In the genomic region with DNA sequence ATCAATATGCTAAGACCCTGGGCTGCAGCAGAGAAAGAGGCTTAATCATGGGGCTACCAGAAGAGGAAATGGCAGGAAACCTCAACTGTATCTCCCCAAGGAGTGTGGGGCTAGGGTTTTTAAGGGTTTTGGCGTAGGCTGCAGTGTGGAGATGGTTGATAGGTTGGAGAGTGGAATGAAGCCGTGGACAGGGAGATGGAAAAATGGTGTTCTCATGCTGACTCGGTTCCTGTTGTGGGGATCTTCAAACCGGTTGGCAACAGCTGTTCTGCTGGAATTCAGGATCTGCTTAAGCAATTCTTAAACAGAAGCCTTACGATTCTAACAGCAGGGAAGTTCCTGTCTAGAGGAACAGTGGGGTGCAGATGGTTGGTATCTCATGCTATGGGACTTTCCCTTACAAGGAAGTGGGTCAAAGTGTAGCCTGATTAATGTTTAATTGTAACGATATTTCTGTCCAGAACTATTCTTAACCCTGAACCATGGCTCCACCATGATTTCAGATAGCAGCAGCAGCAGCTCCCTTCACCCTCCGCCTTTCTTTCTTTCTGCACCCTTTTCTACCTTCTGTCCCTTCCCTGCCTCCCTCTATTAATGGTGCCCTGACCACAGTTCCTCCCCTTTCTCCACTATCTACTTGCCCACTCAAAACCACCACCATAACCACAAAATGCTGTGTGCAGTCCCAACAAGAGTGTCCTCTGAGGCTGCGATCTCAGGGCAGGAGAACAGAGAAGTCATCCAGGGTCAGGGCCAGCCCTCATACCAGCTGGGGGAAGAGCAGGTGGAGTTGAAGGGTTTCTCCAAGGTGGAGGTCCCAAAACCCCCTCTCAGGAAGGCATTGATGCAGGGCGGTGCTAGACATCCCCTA, we compare ENCODE assay signal across 1 cellular context.
TF ChIP-seq lines count a peak whose summit lies in the region.

No MANE protein-coding gene starts in this region.

TF ChIP-seq in K562, 482 proteins besides CTCF, POLR2A, EP300 and RAD21 (continues in another document):
- peak; percentile 81 for TF ChIP-seq MEF2D (tag; conservative IDR thresholded peaks at IDR 0.05; ENCODE audit: low read depth)
- TF ChIP-seq MTA2 (IDR thresholded peaks at IDR 0.05; ENCODE audit: low read depth), result peak; percentile 54
- TF ChIP-seq MLLT1 (IDR thresholded peaks at IDR 0.05), result peak in 1 of 2 experiments; percentile 97; a peak in 2 of 4 replicates
- peak; percentile 84; the same call in 1 of the 2 replicates for TF ChIP-seq ESRRA (IDR thresholded peaks at IDR 0.05; ENCODE audit: borderline replicate concordance, low read depth)
- peak; percentile 60 for TF ChIP-seq SMARCA4 (IDR thresholded peaks at IDR 0.05)
- TF ChIP-seq PYGO2 (tag; IDR thresholded peaks at IDR 0.05), result no peak
- TF ChIP-seq ZFP36 (IDR thresholded peaks at IDR 0.05; ENCODE audit: low read depth, low read length, partially characterized antibody), result peak; percentile 34
- no peak for TF ChIP-seq NFXL1 (CRISPR knock-in tag; IDR thresholded peaks at IDR 0.05)
- peak; percentile 39 for TF ChIP-seq BRD9 (IDR thresholded peaks at IDR 0.05; ENCODE audit: low read depth, partially characterized antibody)
- TF ChIP-seq, protein P1, sequence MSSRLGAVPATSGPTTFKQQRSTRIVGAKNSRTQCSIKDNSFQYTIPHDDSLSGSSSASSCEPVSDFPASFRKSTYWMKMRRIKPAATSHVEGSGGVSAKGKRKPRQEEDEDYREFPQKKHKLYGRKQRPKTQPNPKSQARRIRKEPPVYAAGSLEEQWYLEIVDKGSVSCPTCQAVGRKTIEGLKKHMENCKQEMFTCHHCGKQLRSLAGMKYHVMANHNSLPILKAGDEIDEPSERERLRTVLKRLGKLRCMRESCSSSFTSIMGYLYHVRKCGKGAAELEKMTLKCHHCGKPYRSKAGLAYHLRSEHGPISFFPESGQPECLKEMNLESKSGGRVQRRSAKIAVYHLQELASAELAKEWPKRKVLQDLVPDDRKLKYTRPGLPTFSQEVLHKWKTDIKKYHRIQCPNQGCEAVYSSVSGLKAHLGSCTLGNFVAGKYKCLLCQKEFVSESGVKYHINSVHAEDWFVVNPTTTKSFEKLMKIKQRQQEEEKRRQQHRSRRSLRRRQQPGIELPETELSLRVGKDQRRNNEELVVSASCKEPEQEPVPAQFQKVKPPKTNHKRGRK (tag; IDR thresholded peaks at IDR 0.05), result no peak
- no peak for TF ChIP-seq ZNF274 (IDR thresholded peaks at IDR 0.05; ENCODE audit: borderline replicate concordance, low read depth, low read length)
- no peak for TF ChIP-seq IRF2 (CRISPR knock-in tag; IDR thresholded peaks at IDR 0.05)
- TF ChIP-seq SMAD4 (CRISPR knock-in tag; conservative IDR thresholded peaks at IDR 0.05), result peak; percentile 58
- TF ChIP-seq SIRT6 (IDR thresholded peaks at IDR 0.05; ENCODE audit: low read depth, low read length), result no peak
- TF ChIP-seq KAT7 (CRISPR knock-in tag; IDR thresholded peaks at IDR 0.05; ENCODE audit: borderline replicate concordance), result no peak
- peak; percentile 39; the same call in 1 of the 2 replicates for TF ChIP-seq EHMT2 (IDR thresholded peaks at IDR 0.05)
- TF ChIP-seq CEBPZ (IDR thresholded peaks at IDR 0.05; ENCODE audit: borderline replicate concordance, low read depth, low read length), result no peak
- no peak for TF ChIP-seq ZNF24 (IDR thresholded peaks at IDR 0.05)
- peak; percentile 63 for TF ChIP-seq TAL1 (IDR thresholded peaks at IDR 0.05)
- no peak for TF ChIP-seq CBX8 (IDR thresholded peaks at IDR 0.05; ENCODE audit: borderline replicate concordance, extremely low read depth, low read depth, low read length, poor library complexity, severe bottlenecking)
- TF ChIP-seq, protein P2, sequence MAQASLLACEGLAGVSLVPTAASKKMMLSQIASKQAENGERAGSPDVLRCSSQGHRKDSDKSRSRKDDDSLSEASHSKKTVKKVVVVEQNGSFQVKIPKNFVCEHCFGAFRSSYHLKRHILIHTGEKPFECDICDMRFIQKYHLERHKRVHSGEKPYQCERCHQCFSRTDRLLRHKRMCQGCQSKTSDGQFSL (CRISPR knock-in tag; IDR thresholded peaks at IDR 0.05), result no peak
- TF ChIP-seq, protein P2 (tag; IDR thresholded peaks at IDR 0.05), result no peak
- TF ChIP-seq TEAD4 (IDR thresholded peaks at IDR 0.05; ENCODE audit: low read length), result peak; percentile 71
- TF ChIP-seq TEAD4 (CRISPR knock-in tag; IDR thresholded peaks at IDR 0.05; ENCODE audit: borderline replicate concordance), result no peak
- no peak for TF ChIP-seq RAD51 (IDR thresholded peaks at IDR 0.05; ENCODE audit: borderline replicate concordance, low read depth)
- no peak for TF ChIP-seq E2F5 (CRISPR knock-in tag; IDR thresholded peaks at IDR 0.05)
- no peak for TF ChIP-seq RBM14 (IDR thresholded peaks at IDR 0.05; ENCODE audit: borderline replicate concordance, insufficient read depth, low read depth, low read length)
- TF ChIP-seq KLF10 (CRISPR knock-in tag; IDR thresholded peaks at IDR 0.05), result no peak
- TF ChIP-seq GABPB2 (CRISPR knock-in tag; conservative IDR thresholded peaks at IDR 0.05), result no peak
- no peak for TF ChIP-seq TSC22D4 (tag; IDR thresholded peaks at IDR 0.05)
- no peak for TF ChIP-seq ELK1 (CRISPR knock-in tag; IDR thresholded peaks at IDR 0.05)
- TF ChIP-seq, protein P3, sequence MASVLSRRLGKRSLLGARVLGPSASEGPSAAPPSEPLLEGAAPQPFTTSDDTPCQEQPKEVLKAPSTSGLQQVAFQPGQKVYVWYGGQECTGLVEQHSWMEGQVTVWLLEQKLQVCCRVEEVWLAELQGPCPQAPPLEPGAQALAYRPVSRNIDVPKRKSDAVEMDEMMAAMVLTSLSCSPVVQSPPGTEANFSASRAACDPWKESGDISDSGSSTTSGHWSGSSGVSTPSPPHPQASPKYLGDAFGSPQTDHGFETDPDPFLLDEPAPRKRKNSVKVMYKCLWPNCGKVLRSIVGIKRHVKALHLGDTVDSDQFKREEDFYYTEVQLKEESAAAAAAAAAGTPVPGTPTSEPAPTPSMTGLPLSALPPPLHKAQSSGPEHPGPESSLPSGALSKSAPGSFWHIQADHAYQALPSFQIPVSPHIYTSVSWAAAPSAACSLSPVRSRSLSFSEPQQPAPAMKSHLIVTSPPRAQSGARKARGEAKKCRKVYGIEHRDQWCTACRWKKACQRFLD (CRISPR knock-in tag; IDR thresholded peaks at IDR 0.05), result peak; percentile 79
- TF ChIP-seq ZNF146 (CRISPR knock-in tag; IDR thresholded peaks at IDR 0.05; ENCODE audit: unreplicated experiment), result no peak
- no peak for TF ChIP-seq NELFE (IDR thresholded peaks at IDR 0.05; ENCODE audit: insufficient read depth, insufficient read length)
- TF ChIP-seq CLOCK (CRISPR knock-in tag; IDR thresholded peaks at IDR 0.05; ENCODE audit: borderline replicate concordance), result 0 out of 2 replicates have a peak, but pooled peaks have one; percentile 33
- no peak for TF ChIP-seq PTRF (tag; IDR thresholded peaks at IDR 0.05)
- TF ChIP-seq NRF1 (conservative IDR thresholded peaks at IDR 0.05 in 1 of 2, IDR thresholded peaks at IDR 0.05 in 1 of 2), result no peak
- TF ChIP-seq NFE2 (IDR thresholded peaks at IDR 0.05; ENCODE audit: low read depth), result 0 out of 2 replicates have a peak, but pooled peaks have one; percentile 2
